ENCODE assay signal across 12 cellular contexts in genomic region chr16:2195316-2196161, GRCh38. TPM values are rescaled to one million over a fixed set of nuclear protein-coding genes. Genes with fewer than 3 reads are reported as not detected.
DNase-seq lines count a peak whose midpoint lies in the region; ATAC-seq, FAIRE-seq and TF ChIP-seq lines count a peak whose summit lies in the region.
"Had no signal": no experiment of that assay in that cellular context is flagged by ENCODE, and none has a peak within 500 bp of the region (broad histone marks: within the 10 kb centered on the region; RNA-seq: fewer than 3 reads in every experiment).

No MANE protein-coding gene starts in this region.

- H3K79me1 ChIP-seq in mesendoderm (ENCODE audit: low read length), result no peaks in the 10 kb centered on the region

- H3K18ac ChIP-seq in mesendoderm (ENCODE audit: low read length), result no peak overlapping the region

- H3K56ac ChIP-seq in mesendoderm (ENCODE audit: low read length), result peak overlapping the region; percentile 49

- peak overlapping the region; percentile 40; the same call in 1 of the 2 replicates for H3K4me2 ChIP-seq in K562 (ENCODE audit: insufficient read depth, low read length)
- H3K4me2 ChIP-seq in mesendoderm (ENCODE audit: low read length), result peak overlapping the region; percentile 38

- intact Hi-C loops in K562 (cut with micrococcal nuclease), result loop anchor here (5.0 kb wide), 2 partner anchors 57 to 302 kb away; partner anchors contain the start of gene ECI1
- intact Hi-C loops in vagina (cut with DNase I), result no loop called here

- no peak overlapping the region for H2BK120ac ChIP-seq in mesendoderm (ENCODE audit: low read depth, low read length)

- H3K27ac ChIP-seq in K562 (ENCODE audit: extremely low read depth, low read depth, low read length) (no peak overlapping the region), mesendoderm (ENCODE audit: low read depth, low read length) (no peak overlapping the region), vagina (no peak overlapping the region), caudate nucleus (ENCODE audit: low read depth, low read length) (no peak overlapping the region)
- H3K27ac ChIP-seq: right lobe of liver had no signal

- H3K9me3 Mint-ChIP-seq in stimulated activated naive CD8-positive, alpha-beta T cell treated with anti-CD3 and anti-CD28 coated beads, Interleukin-15, amount 100 ng/mL, for 72 hours, result no peaks in the 10 kb centered on the region

- no peak for FAIRE-seq in K562 (lab: Jason Lieb, UNC)
- FAIRE-seq: endometrium, TTC549 had no signal

- H2AFZ ChIP-seq in K562 (ENCODE audit: low read depth, low read length), result no peak overlapping the region

- H3K4me3 Mint-ChIP-seq in stimulated activated naive CD8-positive, alpha-beta T cell treated with anti-CD3 and anti-CD28 coated beads, Interleukin-15, amount 100 ng/mL, for 72 hours, result peak overlapping the region; percentile 29 to 78

- no peak overlapping the region for H2AK5ac ChIP-seq in mesendoderm (ENCODE audit: low read length)

- H3K23ac ChIP-seq in mesendoderm (ENCODE audit: low read length), result no peak overlapping the region

- peaks cover 0 to 5% of the 10 kb centered on the region in 2 experiments; a peak in 2 of 5 replicates for H3K27me3 ChIP-seq in K562 (ENCODE audit: control insufficient read depth in 2 of 2, insufficient read depth in 2 of 2, low read length in 2 of 2)
- H3K27me3 ChIP-seq in mesendoderm (ENCODE audit: insufficient read depth, low read length, poor library complexity), result peaks cover 9% of the 10 kb centered on the region
- H3K27me3 ChIP-seq in vagina, result peaks cover 11% of the 10 kb centered on the region

- CTCF ChIA-PET in K562 (lab: Yijun Ruan, JAX; ENCODE audit: low intra/inter-chr PET ratio), result interaction anchor here (1.0 to 2.8 kb wide), 4 partner anchors 56 to 731 kb away, joined by 3 to 18 read pairs (median 4); partner anchors contain the start of gene ECI1

- H3K27me3 Mint-ChIP-seq in stimulated activated naive CD8-positive, alpha-beta T cell treated with anti-CD3 and anti-CD28 coated beads, Interleukin-15, amount 100 ng/mL, for 72 hours, result peaks cover 53% of the 10 kb centered on the region

- H3K4me1 ChIP-seq in K562 (replicated peaks in 1 of 2; ENCODE audit: control insufficient read depth in 2 of 2, insufficient read depth in 2 of 2, low read length in 2 of 2) (peaks cover 3 to 60% of the 10 kb centered on the region in 2 experiments; a peak in 4 of 5 replicates), mesendoderm (ENCODE audit: control insufficient read depth, low read depth, low read length) (no peaks in the 10 kb centered on the region), vagina (peaks cover 18% of the 10 kb centered on the region)

- H2BK15ac ChIP-seq in mesendoderm (replicated peaks; ENCODE audit: low read depth), result no peak overlapping the region

- ATAC-seq in stimulated activated naive CD8-positive, alpha-beta T cell treated with anti-CD3 and anti-CD28 coated beads, Interleukin-15, amount 100 ng/mL, for 72 hours, result peak; percentile 39
- ATAC-seq in stimulated activated naive CD8-positive, alpha-beta T cell treated with anti-CD3 and anti-CD28 coated beads, Interleukin-15, Interleukin-2, amounts not matched to agents 100 U/mL and 50 U/mL, for 24 hours, result no peak
- ATAC-seq in K562, result peak; percentile 22

- H4K20me1 ChIP-seq in K562 (replicated peaks; ENCODE audit: control insufficient read depth, insufficient read depth, low read length), result 0 out of 2 replicates have a peak, but pooled peaks cover 6% of the 10 kb centered on the region

- no peak for DNase-seq in stimulated activated naive CD8-positive, alpha-beta T cell treated with anti-CD3 and anti-CD28 coated beads, Interleukin-15, amount 100 ng/mL, for 72 hours
- no peak for DNase-seq in stimulated activated naive CD8-positive, alpha-beta T cell treated with anti-CD3 and anti-CD28 coated beads, Interleukin-15, Interleukin-2, amounts not matched to agents 100 U/mL and 50 U/mL, for 24 hours
- DNase-seq in K562 (ENCODE audit: extremely low read depth in 1 of 4, low spot score in 3 of 4), result no peak
- DNase-seq in mesendoderm, result no peak
- DNase-seq in vagina (ENCODE audit: extremely low spot score in 2 of 2), result no peak
- DNase-seq in NCI-H226, result no peak
- DNase-seq in foreskin fibroblast, result no peak
- no peak for DNase-seq in caudate nucleus (lab: John Stamatoyannopoulos, UW)

- TF ChIP-seq CTCF in K562 (IDR thresholded peaks at IDR 0.05 in 2 of 3, conservative IDR thresholded peaks at IDR 0.05 in 1 of 3; ENCODE audit: insufficient read depth in 2 of 3, low read depth in 1 of 3, low read length in 3 of 3) (no peak), vagina (IDR thresholded peaks at IDR 0.05) (no peak), foreskin fibroblast (IDR thresholded peaks at IDR 0.05; ENCODE audit: low read depth, low read length) (no peak)

- H3K79me2 ChIP-seq in K562 (ENCODE audit: control insufficient read depth, insufficient read depth, low read length) (no peaks in the 10 kb centered on the region), mesendoderm (ENCODE audit: control insufficient read depth, insufficient read depth, low read length) (no peaks in the 10 kb centered on the region)

- TF ChIP-seq EP300 in K562 (IDR thresholded peaks at IDR 0.05; ENCODE audit: low read length), result no peak

- peaks cover 13% of the 10 kb centered on the region for H3K4me1 Mint-ChIP-seq in stimulated activated naive CD8-positive, alpha-beta T cell treated with anti-CD3 and anti-CD28 coated beads, Interleukin-15, amount 100 ng/mL, for 72 hours

- no TSS peak for BruUV-seq in K562 (replicated peaks; lab: Mats Ljungman, UMichigan)

- no peaks in the 10 kb centered on the region for H3K9me1 ChIP-seq in K562 (ENCODE audit: control insufficient read depth, insufficient read depth, low read length)

- TF ChIP-seq POLR2A in K562 (conservative IDR thresholded peaks at IDR 0.05), result no peak
- TF ChIP-seq POLR2A in vagina (IDR thresholded peaks at IDR 0.05), result no peak

- in situ Hi-C loops in K562 (cut with MboI), result no loop called here

- 13% methylated on average over 42 of the region's 49 CpGs for WGBS in K562 (ENCODE audit: insufficient coverage, low coverage, missing lambda C conversion rate)
- WGBS in mesendoderm (ENCODE audit: extremely low coverage, insufficient coverage, low lambda C conversion rate), result no CpG with 5 or more reads among the region's 49 CpGs

- no peaks in the 10 kb centered on the region for H3K9me3 ChIP-seq in K562 (replicated peaks; ENCODE audit: control insufficient read depth, insufficient read depth, low read depth, low read length)
- H3K9me3 ChIP-seq in vagina, result no peaks in the 10 kb centered on the region
- H3K9me3 ChIP-seq: right lobe of liver had no signal

- H2BK5ac ChIP-seq in mesendoderm (ENCODE audit: low read length), result no peak overlapping the region

- H4K8ac ChIP-seq in mesendoderm (ENCODE audit: low read depth, low read length), result no peak overlapping the region

- H3K9ac ChIP-seq in K562 (ENCODE audit: insufficient read depth in 1 of 2, low read depth in 2 of 2, low read length in 2 of 2) (peak overlapping the region in 1 of 2 experiments; percentile 90; a peak in 2 of 4 replicates), mesendoderm (ENCODE audit: low read length) (no peak overlapping the region)

- no peak overlapping the region for H3K4ac ChIP-seq in mesendoderm (ENCODE audit: low read depth, low read length)

- H3K36me3 ChIP-seq in K562 (ENCODE audit: control insufficient read depth, insufficient read depth, low read length), result no peaks in the 10 kb centered on the region
- no peaks in the 10 kb centered on the region for H3K36me3 ChIP-seq in mesendoderm (ENCODE audit: control insufficient read depth, insufficient read depth, low read length)
- H3K36me3 ChIP-seq in vagina, result no peaks in the 10 kb centered on the region
- H3K36me3 ChIP-seq: right lobe of liver had no signal

- H3K27ac Mint-ChIP-seq in stimulated activated naive CD8-positive, alpha-beta T cell treated with anti-CD3 and anti-CD28 coated beads, Interleukin-15, amount 100 ng/mL, for 72 hours, result no peak overlapping the region

- POLR2A ChIA-PET in K562 (lab: Yijun Ruan, JAX), result interaction anchor here (0.6 to 2.5 kb wide), 11 partner anchors 9 to 230 kb away, joined by 3 to 17 read pairs (median 4); partner anchors contain the start of genes ECI1, MLST8 and TRAF7

- no peak for TF ChIP-seq RAD21 in K562 (CRISPR knock-in tag; conservative IDR thresholded peaks at IDR 0.05 in 1 of 2, IDR thresholded peaks at IDR 0.05 in 1 of 2)

- H4K5ac ChIP-seq in mesendoderm (ENCODE audit: low read length), result no peak overlapping the region

- H3K4me3 ChIP-seq in K562, result peak overlapping the region; percentile 43
- no peak overlapping the region for H3K4me3 ChIP-seq in mesendoderm (ENCODE audit: low read length)
- peak overlapping the region; percentile 36 to 55 for H3K4me3 ChIP-seq in vagina
- H3K4me3 ChIP-seq in foreskin fibroblast (ENCODE audit: low read depth in 1 of 2, low read length in 2 of 2), result no peak overlapping the region

RNA-seq across cellular contexts. Expression of gene CASKIN1, which starts 0.9 kb away (rescaled TPM):
- 3.2 and 16.5 TPM in 2 replicates for total RNA-seq in K562 (2011; cell fraction: chromatin; rRNA removed; ENCODE audit: low replicate concordance)
- 11.3 and 11.6 TPM in 2 replicates for total RNA-seq in K562 (2011; cell fraction: nucleolus; rRNA removed)
- 3.2 and 5.9 TPM in 2 replicates for total RNA-seq in K562 (2011; cell fraction: nucleoplasm; rRNA removed)
- total RNA-seq in K562 (2014; rRNA removed), result 1.5 and 2.6 TPM in 2 replicates
- total RNA-seq in K562 (2014; rRNA removed; fragmentation: Illumina TruSeq; extraction: Trizol), result 0.10 and 0.15 TPM in 2 replicates
- 0.68 and 1.7 TPM in 2 replicates for total RNA-seq in K562 (2015; rRNA removed; fragmentation: Illumina TruSeq; extraction: Trizol)
- 4.5 and 7.0 TPM in 2 replicates for total RNA-seq in K562 (2021)
- polyA plus RNA-seq in K562 (2011; rRNA removed), result 0.84 and 1.9 TPM in 2 replicates
- polyA plus RNA-seq in K562 (2011; cell fraction: cytosol; rRNA removed), result 1.4 and 1.9 TPM in 2 replicates
- 6.6 and 12.7 TPM in 2 replicates for polyA plus RNA-seq in K562 (2011; cell fraction: nucleus; rRNA removed)
- polyA plus RNA-seq in K562 (2012), result 1.7 and 2.9 TPM in 2 replicates
- polyA plus RNA-seq in K562 (2014; fragmentation: Illumina TruSeq; extraction: Trizol), result 0.28 and 0.73 TPM in 2 replicates
- polyA plus RNA-seq in K562 (2014; fragmentation: Nextera tagmentation; extraction: Ambion mirVana), result not detected
- polyA plus RNA-seq in K562 (2014; rRNA removed), result 3.1 and 3.7 TPM in 2 replicates
- polyA minus RNA-seq in K562 (2011; rRNA and poly(A)+ RNA removed), result 0.32 and 0.90 TPM in 2 replicates
- 1.1 and 1.5 TPM in 2 replicates for polyA minus RNA-seq in K562 (2011; cell fraction: cytosol; rRNA and poly(A)+ RNA removed)
- 2.0 and 2.2 TPM in 2 replicates for polyA minus RNA-seq in K562 (2011; cell fraction: nucleus; rRNA and poly(A)+ RNA removed)
- 0.24 TPM for polyA plus RNA-seq in mesendoderm (2013, experiment 1 of 2)
- 1.1 TPM for polyA plus RNA-seq in mesendoderm (2013, experiment 2 of 2)
- 0.25 TPM for total RNA-seq in vagina
- total RNA-seq: M059J, right lobe of liver had no signal

RNA-seq across cellular contexts. Expression of gene MLST8, which starts 9.7 kb away (rescaled TPM):
- 73.3 and 236 TPM in 2 replicates for total RNA-seq in K562 (2011; cell fraction: chromatin; rRNA removed; ENCODE audit: low replicate concordance)
- total RNA-seq in K562 (2011; cell fraction: nucleolus; rRNA removed), result 205 and 257 TPM in 2 replicates
- 108 and 122 TPM in 2 replicates for total RNA-seq in K562 (2011; cell fraction: nucleoplasm; rRNA removed)
- total RNA-seq in K562 (2014; rRNA removed), result 83.0 and 110 TPM in 2 replicates
- total RNA-seq in K562 (2014; rRNA removed; fragmentation: Illumina TruSeq; extraction: Trizol), result 2.6 and 4.3 TPM in 2 replicates
- 15.7 and 16.0 TPM in 2 replicates for total RNA-seq in K562 (2015; rRNA removed; fragmentation: Illumina TruSeq; extraction: Trizol)
- 79.1 and 85.0 TPM in 2 replicates for total RNA-seq in K562 (2021)
- 76.1 and 91.6 TPM in 2 replicates for polyA plus RNA-seq in K562 (2011; rRNA removed)
- 165 and 312 TPM in 2 replicates for polyA plus RNA-seq in K562 (2011; cell fraction: cytosol; rRNA removed)
- polyA plus RNA-seq in K562 (2011; cell fraction: nucleus; rRNA removed), result 329 and 477 TPM in 2 replicates
- 71.4 and 87.7 TPM in 2 replicates for polyA plus RNA-seq in K562 (2012)
- polyA plus RNA-seq in K562 (2014; fragmentation: Illumina TruSeq; extraction: Trizol), result 43.3 and 74.6 TPM in 2 replicates
- polyA plus RNA-seq in K562 (2014; fragmentation: Nextera tagmentation; extraction: Ambion mirVana), result 1 to 10 TPM; 1.5 to 9.8 TPM
- polyA plus RNA-seq in K562 (2014; rRNA removed), result 116 TPM in 2 replicates
- polyA minus RNA-seq in K562 (2011; rRNA and poly(A)+ RNA removed), result 19.6 and 40.3 TPM in 2 replicates
- 53.2 and 86.4 TPM in 2 replicates for polyA minus RNA-seq in K562 (2011; cell fraction: cytosol; rRNA and poly(A)+ RNA removed)
- 96.5 and 139 TPM in 2 replicates for polyA minus RNA-seq in K562 (2011; cell fraction: nucleus; rRNA and poly(A)+ RNA removed)
- polyA plus RNA-seq in mesendoderm (2013, experiment 1 of 2), result 48.7 TPM
- polyA plus RNA-seq in mesendoderm (2013, experiment 2 of 2), result 49.1 TPM
- total RNA-seq in vagina, result 51.6 TPM

RNA-seq across cellular contexts. Expression of gene BRICD5, which starts 15.1 kb away (rescaled TPM):
- 10.6 and 42.5 TPM in 2 replicates for total RNA-seq in K562 (2011; cell fraction: chromatin; rRNA removed; ENCODE audit: low replicate concordance)
- total RNA-seq in K562 (2011; cell fraction: nucleolus; rRNA removed), result 29.7 and 34.7 TPM in 2 replicates
- 10.8 and 18.8 TPM in 2 replicates for total RNA-seq in K562 (2011; cell fraction: nucleoplasm; rRNA removed)
- 2.9 and 3.5 TPM in 2 replicates for total RNA-seq in K562 (2014; rRNA removed)
- 0.32 and 0.40 TPM in 2 replicates for total RNA-seq in K562 (2014; rRNA removed; fragmentation: Illumina TruSeq; extraction: Trizol)
- total RNA-seq in K562 (2015; rRNA removed; fragmentation: Illumina TruSeq; extraction: Trizol), result 3.4 and 4.1 TPM in 2 replicates
- total RNA-seq in K562 (2021), result 2.0 and 4.0 TPM in 2 replicates
- polyA plus RNA-seq in K562 (2011; rRNA removed), result 1.8 and 3.2 TPM in 2 replicates
- polyA plus RNA-seq in K562 (2011; cell fraction: cytosol; rRNA removed), result 2.8 and 13.2 TPM in 2 replicates
- 33.5 and 71.7 TPM in 2 replicates for polyA plus RNA-seq in K562 (2011; cell fraction: nucleus; rRNA removed)
- polyA plus RNA-seq in K562 (2012), result 5.8 and 14.0 TPM in 2 replicates
- polyA plus RNA-seq in K562 (2014; fragmentation: Illumina TruSeq; extraction: Trizol), result 0.49 and 3.8 TPM in 2 replicates
- polyA plus RNA-seq in K562 (2014; fragmentation: Nextera tagmentation; extraction: Ambion mirVana), result under 1 TPM in 1 of 2 experiments, not detected in 1; 0.24 TPM
- 5.1 and 15.1 TPM in 2 replicates for polyA plus RNA-seq in K562 (2014; rRNA removed)
- polyA minus RNA-seq in K562 (2011; rRNA and poly(A)+ RNA removed), result 0.28 and 0.54 TPM in 2 replicates
- 0.57 TPM in 1 of 2 replicates, not detected in the other for polyA minus RNA-seq in K562 (2011; cell fraction: cytosol; rRNA and poly(A)+ RNA removed)
- 3.4 and 6.9 TPM in 2 replicates for polyA minus RNA-seq in K562 (2011; cell fraction: nucleus; rRNA and poly(A)+ RNA removed)
- 1.5 TPM for polyA plus RNA-seq in mesendoderm (2013, experiment 1 of 2)
- polyA plus RNA-seq in mesendoderm (2013, experiment 2 of 2), result 1.9 TPM
- total RNA-seq in vagina, result 9.6 TPM

RNA-seq across cellular contexts. Expression of gene PGP, which starts 19.1 kb away (rescaled TPM):
- total RNA-seq in K562 (2011; cell fraction: chromatin; rRNA removed; ENCODE audit: low replicate concordance), result 31.1 and 74.2 TPM in 2 replicates
- 69.6 and 75.5 TPM in 2 replicates for total RNA-seq in K562 (2011; cell fraction: nucleolus; rRNA removed)
- total RNA-seq in K562 (2011; cell fraction: nucleoplasm; rRNA removed), result 40.6 and 42.6 TPM in 2 replicates
- total RNA-seq in K562 (2014; rRNA removed) (57.6 and 70.2 TPM in 2 replicates), K562 (2014; rRNA removed; fragmentation: Illumina TruSeq; extraction: Trizol) (8.5 and 11.4 TPM in 2 replicates), K562 (2015; rRNA removed; fragmentation: Illumina TruSeq; extraction: Trizol) (24.1 and 26.5 TPM in 2 replicates), K562 (2021) (44.9 and 49.6 TPM in 2 replicates), vagina (15.5 TPM)
- polyA plus RNA-seq in K562 (2011; rRNA removed) (19.6 and 27.9 TPM in 2 replicates), K562 (2014; fragmentation: Illumina TruSeq; extraction: Trizol) (14.2 and 20.7 TPM in 2 replicates), K562 (2014; fragmentation: Nextera tagmentation; extraction: Ambion mirVana) (1 to 10 TPM; 1.1 to 3.0 TPM), K562 (2014; rRNA removed) (54.0 and 55.6 TPM in 2 replicates)
- polyA plus RNA-seq in K562 (2011; cell fraction: cytosol; rRNA removed), result 27.6 and 84.2 TPM in 2 replicates
- 92.6 and 123 TPM in 2 replicates for polyA plus RNA-seq in K562 (2011; cell fraction: nucleus; rRNA removed)
- 33.7 and 34.1 TPM in 2 replicates for polyA plus RNA-seq in K562 (2012)
- polyA minus RNA-seq in K562 (2011; rRNA and poly(A)+ RNA removed), result 7.3 and 7.4 TPM in 2 replicates
- polyA minus RNA-seq in K562 (2011; cell fraction: cytosol; rRNA and poly(A)+ RNA removed), result 13.6 and 18.7 TPM in 2 replicates
- 29.8 and 32.1 TPM in 2 replicates for polyA minus RNA-seq in K562 (2011; cell fraction: nucleus; rRNA and poly(A)+ RNA removed)
- polyA plus RNA-seq in mesendoderm (2013, experiment 1 of 2), result 32.9 TPM
- polyA plus RNA-seq in mesendoderm (2013, experiment 2 of 2), result 32.1 TPM

RNA-seq across cellular contexts. Expression of gene E4F1, which starts 27.9 kb away (rescaled TPM):
- 59.2 and 250 TPM in 2 replicates for total RNA-seq in K562 (2011; cell fraction: chromatin; rRNA removed; ENCODE audit: low replicate concordance)
- 208 and 236 TPM in 2 replicates for total RNA-seq in K562 (2011; cell fraction: nucleolus; rRNA removed)
- 68.1 and 94.3 TPM in 2 replicates for total RNA-seq in K562 (2011; cell fraction: nucleoplasm; rRNA removed)
- total RNA-seq in K562 (2014; rRNA removed) (94.9 and 97.1 TPM in 2 replicates), K562 (2014; rRNA removed; fragmentation: Illumina TruSeq; extraction: Trizol) (3.7 and 5.5 TPM in 2 replicates), K562 (2015; rRNA removed; fragmentation: Illumina TruSeq; extraction: Trizol) (33.1 and 37.3 TPM in 2 replicates), K562 (2021) (53.2 and 63.2 TPM in 2 replicates), vagina (70.0 TPM)
- polyA plus RNA-seq in K562 (2011; rRNA removed) (20.4 and 32.0 TPM in 2 replicates), K562 (2014; fragmentation: Illumina TruSeq; extraction: Trizol) (5.6 and 23.2 TPM in 2 replicates), K562 (2014; fragmentation: Nextera tagmentation; extraction: Ambion mirVana) (under 1 TPM; 0.48 to 0.96 TPM), K562 (2014; rRNA removed) (58.7 and 62.7 TPM in 2 replicates)
- 27.5 and 65.2 TPM in 2 replicates for polyA plus RNA-seq in K562 (2011; cell fraction: cytosol; rRNA removed)
- polyA plus RNA-seq in K562 (2011; cell fraction: nucleus; rRNA removed), result 215 and 329 TPM in 2 replicates
- 34.9 and 35.9 TPM in 2 replicates for polyA plus RNA-seq in K562 (2012)
- polyA minus RNA-seq in K562 (2011; rRNA and poly(A)+ RNA removed), result 5.5 and 8.4 TPM in 2 replicates
- polyA minus RNA-seq in K562 (2011; cell fraction: cytosol; rRNA and poly(A)+ RNA removed), result 30.6 and 30.9 TPM in 2 replicates
- 67.1 and 68.3 TPM in 2 replicates for polyA minus RNA-seq in K562 (2011; cell fraction: nucleus; rRNA and poly(A)+ RNA removed)
- polyA plus RNA-seq in mesendoderm (2013, experiment 1 of 2), result 11.7 TPM
- 12.2 TPM for polyA plus RNA-seq in mesendoderm (2013, experiment 2 of 2)

Comparison
In these comparisons a context has a peak if more than half of its experiments do, and no peak if none do; other contexts are left out.
1. H3K4me3 ChIP-seq: peak in K562 (single experiment) and vagina (2 of 2); none in mesendoderm (single experiment) and foreskin fibroblast (0 of 2).